ENCODE assay signal across 8 cellular contexts in the genomic region with DNA sequence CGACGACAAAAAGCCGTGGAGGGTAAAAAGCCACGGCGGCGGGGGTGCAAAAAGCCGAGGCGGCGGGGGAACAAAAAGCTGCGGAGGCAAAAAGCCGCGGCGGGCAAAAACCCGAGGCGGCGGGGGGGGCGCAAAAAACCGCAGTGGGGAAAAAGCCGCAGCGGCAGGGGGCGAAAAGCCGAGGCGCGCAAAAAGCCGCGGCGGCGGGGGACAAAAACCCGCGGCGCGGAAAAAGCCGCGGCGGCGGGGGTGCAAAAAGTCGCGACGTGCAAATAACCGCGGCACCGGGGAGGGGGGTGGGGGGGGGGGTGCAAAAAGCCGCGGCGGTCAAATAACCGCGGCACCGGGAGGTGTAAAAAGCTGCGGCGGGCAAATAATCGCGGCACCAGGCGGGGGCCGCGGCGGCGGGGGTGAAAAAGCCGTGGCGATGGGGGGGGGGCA.
DNase-seq lines count a peak whose midpoint lies in the region; ATAC-seq and TF ChIP-seq lines count a peak whose summit lies in the region.

No MANE protein-coding gene starts in this region.

- no peaks in the 10 kb centered on the region for H3K36me3 Mint-ChIP-seq in activated CD8-positive, alpha-beta T cell treated with anti-CD3 and anti-CD28 coated beads for 36 hours (ENCODE audit: low read depth)
- H3K36me3 Mint-ChIP-seq in activated CD8-positive, alpha-beta T cell treated with anti-CD3 and anti-CD28 coated beads, Interleukin-2, amount 10 ng/mL, durations not matched to agents 7 days and 5 days (ENCODE audit: low read depth), result no peaks in the 10 kb centered on the region
- no peaks in the 10 kb centered on the region for H3K36me3 Mint-ChIP-seq in activated naive CD8-positive, alpha-beta T cell treated with anti-CD3 and anti-CD28 coated beads, Interleukin-2, amount 50 U/mL, for 24 hours (ENCODE audit: low read depth)

- peaks cover 12% of the 10 kb centered on the region for H3K27me3 Mint-ChIP-seq in activated CD8-positive, alpha-beta T cell treated with anti-CD3 and anti-CD28 coated beads for 36 hours
- peaks cover 9% of the 10 kb centered on the region for H3K27me3 Mint-ChIP-seq in activated CD8-positive, alpha-beta T cell treated with anti-CD3 and anti-CD28 coated beads, Interleukin-2, amount 10 ng/mL, durations not matched to agents 7 days and 5 days (ENCODE audit: low read depth)
- H3K27me3 Mint-ChIP-seq in activated naive CD8-positive, alpha-beta T cell treated with anti-CD3 and anti-CD28 coated beads, Interleukin-2, amount 50 U/mL, for 24 hours, result peaks cover 8% of the 10 kb centered on the region

- CTCF ChIA-PET in activated CD8-positive, alpha-beta T cell treated with anti-CD3 and anti-CD28 coated beads for 36 hours (lab: Charles Lee), result no interaction called here
- CTCF ChIA-PET in activated CD8-positive, alpha-beta T cell treated with anti-CD3 and anti-CD28 coated beads, Interleukin-2, amount 10 ng/mL, durations not matched to agents 7 days and 5 days (lab: Charles Lee), result no interaction called here

- H3K4me3 ChIP-seq in thoracic aorta, result peak overlapping the region; percentile 66

- intact Hi-C loops in activated CD8-positive, alpha-beta T cell treated with anti-CD3 and anti-CD28 coated beads for 36 hours (cut with micrococcal nuclease), result no loop called here

- no peaks in the 10 kb centered on the region for H3K4me1 ChIP-seq in thoracic aorta (ENCODE audit: control insufficient read depth in 1 of 2, low read depth in 2 of 2)

- H3K27ac ChIP-seq in thoracic aorta, result no peak overlapping the region

- ATAC-seq in activated CD8-positive, alpha-beta T cell treated with anti-CD3 and anti-CD28 coated beads for 36 hours, result no peak
- ATAC-seq in activated CD8-positive, alpha-beta T cell treated with anti-CD3 and anti-CD28 coated beads, Interleukin-2, amount 10 ng/mL, durations not matched to agents 7 days and 5 days, result no peak
- ATAC-seq in activated naive CD8-positive, alpha-beta T cell treated with anti-CD3 and anti-CD28 coated beads, Interleukin-2, amount 50 U/mL, for 24 hours, result no peak
- ATAC-seq in thoracic aorta (ENCODE audit: insufficient number of reproducible peaks, low FRiP score, low read depth), result no peak
- ATAC-seq in HG02678 (IDR thresholded peaks at IDR 0.05; ENCODE audit: unreplicated experiment), result no peak
- no peak for ATAC-seq in GM19467 (IDR thresholded peaks at IDR 0.05; ENCODE audit: unreplicated experiment)

- no peaks in the 10 kb centered on the region for H3K4me1 Mint-ChIP-seq in activated CD8-positive, alpha-beta T cell treated with anti-CD3 and anti-CD28 coated beads for 36 hours (ENCODE audit: low read depth)
- H3K4me1 Mint-ChIP-seq in activated CD8-positive, alpha-beta T cell treated with anti-CD3 and anti-CD28 coated beads, Interleukin-2, amount 10 ng/mL, durations not matched to agents 7 days and 5 days (ENCODE audit: low read depth), result no peaks in the 10 kb centered on the region
- H3K4me1 Mint-ChIP-seq in activated naive CD8-positive, alpha-beta T cell treated with anti-CD3 and anti-CD28 coated beads, Interleukin-2, amount 50 U/mL, for 24 hours, result no peaks in the 10 kb centered on the region

- TF ChIP-seq CTCF in activated CD8-positive, alpha-beta T cell treated with anti-CD3 and anti-CD28 coated beads for 36 hours (IDR thresholded peaks at IDR 0.05), result no peak
- TF ChIP-seq CTCF in thoracic aorta (IDR thresholded peaks at IDR 0.05), result no peak

- no peak overlapping the region for H3K4me3 Mint-ChIP-seq in activated CD8-positive, alpha-beta T cell treated with anti-CD3 and anti-CD28 coated beads for 36 hours
- H3K4me3 Mint-ChIP-seq in activated CD8-positive, alpha-beta T cell treated with anti-CD3 and anti-CD28 coated beads, Interleukin-2, amount 10 ng/mL, durations not matched to agents 7 days and 5 days, result no peak overlapping the region
- H3K4me3 Mint-ChIP-seq in activated naive CD8-positive, alpha-beta T cell treated with anti-CD3 and anti-CD28 coated beads, Interleukin-2, amount 50 U/mL, for 24 hours, result no peak overlapping the region

- no peaks in the 10 kb centered on the region for H3K9me3 ChIP-seq in thoracic aorta

- no peaks in the 10 kb centered on the region for H3K36me3 ChIP-seq in thoracic aorta

- H3K27ac Mint-ChIP-seq in activated CD8-positive, alpha-beta T cell treated with anti-CD3 and anti-CD28 coated beads for 36 hours, result no peak overlapping the region
- no peak overlapping the region for H3K27ac Mint-ChIP-seq in activated CD8-positive, alpha-beta T cell treated with anti-CD3 and anti-CD28 coated beads, Interleukin-2, amount 10 ng/mL, durations not matched to agents 7 days and 5 days
- no peak overlapping the region for H3K27ac Mint-ChIP-seq in activated naive CD8-positive, alpha-beta T cell treated with anti-CD3 and anti-CD28 coated beads, Interleukin-2, amount 50 U/mL, for 24 hours

- no peaks in the 10 kb centered on the region for H3K27me3 ChIP-seq in thoracic aorta (replicated peaks; ENCODE audit: insufficient read depth)

- POLR2A ChIA-PET in activated CD8-positive, alpha-beta T cell treated with anti-CD3 and anti-CD28 coated beads for 36 hours (lab: Charles Lee), result no interaction called here
- POLR2A ChIA-PET in activated CD8-positive, alpha-beta T cell treated with anti-CD3 and anti-CD28 coated beads, Interleukin-2, amount 10 ng/mL, durations not matched to agents 7 days and 5 days (lab: Charles Lee), result no interaction called here

- H3K9me3 Mint-ChIP-seq in activated CD8-positive, alpha-beta T cell treated with anti-CD3 and anti-CD28 coated beads for 36 hours, result no peaks in the 10 kb centered on the region
- no peaks in the 10 kb centered on the region for H3K9me3 Mint-ChIP-seq in activated CD8-positive, alpha-beta T cell treated with anti-CD3 and anti-CD28 coated beads, Interleukin-2, amount 10 ng/mL, durations not matched to agents 7 days and 5 days (ENCODE audit: insufficient read depth)
- H3K9me3 Mint-ChIP-seq in activated naive CD8-positive, alpha-beta T cell treated with anti-CD3 and anti-CD28 coated beads, Interleukin-2, amount 50 U/mL, for 24 hours, result no peaks in the 10 kb centered on the region

- DNase-seq in activated CD8-positive, alpha-beta T cell treated with anti-CD3 and anti-CD28 coated beads for 36 hours, result peak; percentile 2
- no peak for DNase-seq in activated CD8-positive, alpha-beta T cell treated with anti-CD3 and anti-CD28 coated beads, Interleukin-2, amount 10 ng/mL, durations not matched to agents 7 days and 5 days
- DNase-seq in activated naive CD8-positive, alpha-beta T cell treated with anti-CD3 and anti-CD28 coated beads, Interleukin-2, amount 50 U/mL, for 24 hours, result peak; percentile 5
- peak; percentile 11 for DNase-seq in iPS-NIHi11 (ENCODE audit: low spot score)
- DNase-seq in thoracic aorta (ENCODE audit: low spot score), result no peak
- DNase-seq in inferior parietal cortex (ENCODE audit: extremely low spot score), result no peak

Comparison
In these comparisons a context has a peak if more than half of its experiments do, and no peak if none do; other contexts are left out.
1. DNase-seq: peak in activated CD8-positive, alpha-beta T cell treated with anti-CD3 and anti-CD28 coated beads for 36 hours (single experiment), activated naive CD8-positive, alpha-beta T cell treated with anti-CD3 and anti-CD28 coated beads, Interleukin-2, amount 50 U/mL, for 24 hours (single experiment) and iPS-NIHi11 (single experiment); none in activated CD8-positive, alpha-beta T cell treated with anti-CD3 and anti-CD28 coated beads, Interleukin-2, amount 10 ng/mL, durations not matched to agents 7 days and 5 days (single experiment), thoracic aorta (single experiment) and inferior parietal cortex (single experiment).